Comparison of ENCODE assay signal across 14 cellular contexts in genomic region chr20:62374431-62375152, GRCh38. TPM values are rescaled to one million over a fixed set of nuclear protein-coding genes. Genes with fewer than 3 reads are reported as not detected.
DNase-seq lines count a peak whose midpoint lies in the region; FAIRE-seq and TF ChIP-seq lines count a peak whose summit lies in the region.
"Had no signal": no experiment of that assay in that cellular context is flagged by ENCODE, and none has a peak within 500 bp of the region (broad histone marks: within the 10 kb centered on the region; RNA-seq: fewer than 3 reads in every experiment).

No MANE protein-coding gene starts in this region.

- TF ChIP-seq CTCF in H1 (IDR thresholded peaks at IDR 0.05; ENCODE audit: control extremely low read depth in 1 of 3, insufficient read depth in 1 of 3, low read depth in 1 of 3, low read length in 3 of 3) (no peak), parathyroid adenoma (IDR thresholded peaks at IDR 0.05) (no peak), testis (IDR thresholded peaks at IDR 0.05) (no peak)

- no peaks in the 10 kb centered on the region for H4K20me1 ChIP-seq in BLaER1
- no peaks in the 10 kb centered on the region for H4K20me1 ChIP-seq in H1 (replicated peaks in 1 of 2; ENCODE audit: control insufficient read depth in 1 of 2, insufficient read depth in 2 of 2, low read length in 2 of 2)

- H4K91ac ChIP-seq in H1 (replicated peaks; ENCODE audit: insufficient read length, low read length), result peak overlapping the region; percentile 91

- H2AFZ ChIP-seq in H1 (ENCODE audit: low read length) (no peak overlapping the region), parathyroid adenoma (peak overlapping the region; percentile 39)

- TF ChIP-seq RAD21 in H1 (IDR thresholded peaks at IDR 0.05 in 1 of 2, conservative IDR thresholded peaks at IDR 0.05 in 1 of 2; ENCODE audit: low read depth in 2 of 2, low read length in 2 of 2), result no peak

- peak overlapping the region; percentile 75 for H2BK15ac ChIP-seq in H1 (ENCODE audit: low read length)

- intact Hi-C loops in testis (cut with DNase I; ENCODE audit: low total_unique reads), result no loop called here

- H3K4me1 ChIP-seq in BLaER1 (peaks cover 40% of the 10 kb centered on the region), H1 (replicated peaks in 1 of 4; ENCODE audit: control insufficient read depth in 3 of 4, insufficient read depth in 4 of 4, low read length in 3 of 4) (peaks cover 4 to 39% (median 36%) of the 10 kb centered on the region in 4 experiments), parathyroid adenoma (peaks cover 16% of the 10 kb centered on the region), testis (peaks cover 68% of the 10 kb centered on the region)

- DNase-seq in LHCN-M2 (ENCODE audit: low read depth), result peak; percentile 54
- DNase-seq in H1 (ENCODE audit: low read depth in 1 of 2, low spot score in 2 of 2), result no peak
- DNase-seq in testis, result no peak
- no peak for DNase-seq in NCI-H1105 treated with DMSO at 0.1 percent for 48 hours (lab: John Stamatoyannopoulos, UW)
- DNase-seq in NK-92 (lab: John Stamatoyannopoulos, UW; ENCODE audit: unreplicated experiment), result no peak
- DNase-seq in RKO (ENCODE audit: low spot score), result no peak
- DNase-seq: NCI-H1930 had no signal

- peak overlapping the region; percentile 64 for H2BK120ac ChIP-seq in H1 (replicated peaks; ENCODE audit: low read depth, low read length)

- no peaks in the 10 kb centered on the region for H3K79me2 ChIP-seq in H1 (ENCODE audit: control insufficient read depth in 1 of 2, insufficient read depth in 2 of 2, low read length in 2 of 2)
- H3K79me2 ChIP-seq in parathyroid adenoma, result no peaks in the 10 kb centered on the region

- WGBS in H1 (ENCODE audit: extremely low coverage in 1 of 2, insufficient coverage in 1 of 2, insufficient read length in 1 of 2, insufficient replicate concordance in 2 of 2, low coverage in 1 of 2, low lambda C conversion rate in 2 of 2, missing lambda C conversion rate in 1 of 2), 2 experiments, result 85% methylated on average over 21 of the region's 21 CpGs; no CpG with 5 or more reads in 1 of the 2 experiments
- WGBS in testis, 2 donors, result 54 to 82% methylated on average over 8 to 21 of the region's 21 CpGs

- H4K5ac ChIP-seq in H1 (ENCODE audit: insufficient read length, low read depth, low read length), result peak overlapping the region; percentile 3

- no peaks in the 10 kb centered on the region; the same call in 1 of the 2 replicates for H3K79me1 ChIP-seq in H1 (ENCODE audit: low read depth, low read length)

- H3K9me3 ChIP-seq in BLaER1 (peaks cover 19% of the 10 kb centered on the region), H1 (ENCODE audit: insufficient read depth in 2 of 2, low read depth in 1 of 2, low read length in 1 of 2) (no peaks in the 10 kb centered on the region), parathyroid adenoma (ENCODE audit: control insufficient read depth, low read length) (no peaks in the 10 kb centered on the region), testis (no peaks in the 10 kb centered on the region)

- H3K23me2 ChIP-seq in H1 (ENCODE audit: low read depth, low read length), result no peaks in the 10 kb centered on the region

- CTCF ChIA-PET in H1 (lab: Charles Lee; ENCODE audit: partially characterized antibody), result interaction anchor here (0.6 to 14.1 kb wide), 14 partner anchors 8 to 93 kb away, joined by 3 to 212 read pairs (median 4); partner anchors contain the start of gene LAMA5

- H2BK20ac ChIP-seq in H1 (ENCODE audit: low read length), result peak overlapping the region; percentile 95; the same call in 1 of the 2 replicates

- TF ChIP-seq POLR2A in H1 (IDR thresholded peaks at IDR 0.05; ENCODE audit: control extremely low read depth in 1 of 2, low read depth in 2 of 2, low read length in 2 of 2), result peak in 1 of 2 experiments; percentile 27; a peak in 1 of 3 replicates
- TF ChIP-seq POLR2A in testis (IDR thresholded peaks at IDR 0.05), result no peak

- H3K27ac ChIP-seq in BLaER1 (peak overlapping the region; percentile 44; the same call in 1 of the 2 replicates), H1 (ENCODE audit: low read depth, low read length) (no peak overlapping the region), parathyroid adenoma (no peak overlapping the region), testis (no peak overlapping the region)

- no peak overlapping the region for H3K56ac ChIP-seq in H1 (replicated peaks; ENCODE audit: insufficient read length, low read depth, low read length)

- no peak overlapping the region for H3K4me3 ChIP-seq in BLaER1
- no peak overlapping the region for H3K4me3 ChIP-seq in H1 (ENCODE audit: extremely low read depth in 1 of 4, insufficient read depth in 2 of 4, low read depth in 3 of 4, low read length in 4 of 4)
- no peak overlapping the region for H3K4me3 ChIP-seq in parathyroid adenoma (ENCODE audit: low read depth, low read length)
- no peak overlapping the region for H3K4me3 ChIP-seq in testis

- peak overlapping the region; percentile 60 for H3K4ac ChIP-seq in H1 (replicated peaks; ENCODE audit: insufficient read length, low read depth, low read length)

- no peak overlapping the region for H3K14ac ChIP-seq in H1 (ENCODE audit: insufficient read length)

- peaks cover 6% of the 10 kb centered on the region for H3K27me3 ChIP-seq in BLaER1
- no peaks in the 10 kb centered on the region for H3K27me3 ChIP-seq in H1 (replicated peaks in 1 of 4; ENCODE audit: control insufficient read depth in 3 of 4, extremely low read depth in 1 of 4, insufficient read depth in 3 of 4, low read length in 3 of 4)
- no peaks in the 10 kb centered on the region for H3K27me3 ChIP-seq in parathyroid adenoma (ENCODE audit: control insufficient read depth, insufficient read depth, low read length)
- H3K27me3 ChIP-seq in testis, result no peaks in the 10 kb centered on the region

- peak overlapping the region; percentile 87 for H3K18ac ChIP-seq in H1 (ENCODE audit: extremely low read depth, low read length)

- H3K9ac ChIP-seq in BLaER1, result 0 out of 2 replicates have a peak overlapping the region, but pooled peaks have one; percentile 36
- no peak overlapping the region for H3K9ac ChIP-seq in H1 (replicated peaks in 1 of 4; ENCODE audit: extremely low read depth in 1 of 4, low read depth in 3 of 4, low read length in 3 of 4)
- no peak overlapping the region for H3K9ac ChIP-seq in parathyroid adenoma

- no peak overlapping the region; the same call in 1 of the 2 replicates for H4K8ac ChIP-seq in H1 (ENCODE audit: extremely low read depth, insufficient read depth, low read length)

- no peak for TF ChIP-seq EP300 in H1 (IDR thresholded peaks at IDR 0.05; ENCODE audit: borderline replicate concordance in 1 of 2, low read depth in 2 of 2, low read length in 2 of 2)

- peak overlapping the region; percentile 80 for H2BK5ac ChIP-seq in H1 (ENCODE audit: low read depth, low read length)

- no peak overlapping the region for H3K23ac ChIP-seq in H1 (ENCODE audit: insufficient read length)

- peak overlapping the region; percentile 60; the same call in 1 of the 2 replicates for H2BK12ac ChIP-seq in H1 (ENCODE audit: low read depth, low read length)

- no peak for FAIRE-seq in H1 (lab: Jason Lieb, UNC)
- FAIRE-seq: endothelial cell of umbilical vein, urothelium cell line had no signal

- POLR2A ChIA-PET in H1 (lab: Charles Lee; ENCODE audit: partially characterized antibody), result interaction anchor here (0.8 to 10.7 kb wide), 18 partner anchors 9 to 72 kb away, joined by 3 to 213 read pairs (median 5); partner anchors contain the start of genes ADRM1, LAMA5 and RPS21

- H3K4me2 ChIP-seq in BLaER1 (peak overlapping the region; percentile 58), H1 (ENCODE audit: insufficient read depth in 1 of 2, low read depth in 2 of 2, low read length in 2 of 2) (no peak overlapping the region), parathyroid adenoma (ENCODE audit: low read length) (no peak overlapping the region)

- no peak overlapping the region for H2AK5ac ChIP-seq in H1 (ENCODE audit: low read depth, low read length)

- no peaks in the 10 kb centered on the region; the same call in 1 of the 2 replicates for H3K36me3 ChIP-seq in BLaER1
- no peaks in the 10 kb centered on the region; a peak in 1 of 8 replicates for H3K36me3 ChIP-seq in H1 (ENCODE audit: control insufficient read depth in 2 of 4, insufficient read depth in 4 of 4, low read length in 3 of 4)
- no peaks in the 10 kb centered on the region for H3K36me3 ChIP-seq in parathyroid adenoma (ENCODE audit: control insufficient read depth, insufficient read depth, low read length)
- H3K36me3 ChIP-seq in testis (ENCODE audit: low read depth, missing control alignments), result no peaks in the 10 kb centered on the region

RNA-seq across cellular contexts. Expression of gene LAMA5, which starts 7.5 kb away (rescaled TPM):
- total RNA-seq in LHCN-M2 (2014; rRNA removed) (7.2 and 29.2 TPM in 2 replicates), testis (100 to 1,000 TPM; 121 to 144 TPM)
- polyA plus RNA-seq in LHCN-M2 (2012), result 1.5 TPM
- total RNA-seq in H1 (2021; fragmentation: NEBNext Ultra II Directional; extraction: Animal tissue kit (Norgen Biotek cat#: 25700)), result 210 and 225 TPM in 2 replicates
- polyA plus RNA-seq in H1 (2011; rRNA removed) (34.4 and 90.7 TPM in 2 replicates), testis (ENCODE audit: insufficient read depth, low read depth, low replicate concordance) (33.2 TPM)
- 57.6 TPM for polyA plus RNA-seq in H1 (2011; cell fraction: cytosol; rRNA removed)
- polyA plus RNA-seq in H1 (2011; cell fraction: nucleus; rRNA removed), result 648 TPM
- polyA plus RNA-seq in H1 (2012, experiment 1 of 2), result 136 to 235 TPM (median 223 TPM) in 4 replicates
- polyA plus RNA-seq in H1 (2012, experiment 2 of 2), result 130 TPM
- 107 TPM for polyA plus RNA-seq in H1 (2013, experiment 1 of 2)
- polyA plus RNA-seq in H1 (2013, experiment 2 of 2), result 82.4 TPM
- 24.2 and 31.4 TPM in 2 replicates for polyA minus RNA-seq in H1 (2011; rRNA and poly(A)+ RNA removed)
- 70.1 TPM for polyA minus RNA-seq in H1 (2011; cell fraction: cytosol; rRNA and poly(A)+ RNA removed)
- 212 TPM for polyA minus RNA-seq in H1 (2011; cell fraction: nucleus; rRNA and poly(A)+ RNA removed)
- polyA plus RNA-seq: CD14-positive monocyte had no signal

RNA-seq across cellular contexts. Expression of gene RPS21, which starts 12.3 kb away (rescaled TPM):
- total RNA-seq in LHCN-M2 (2014; rRNA removed), result 1,447 and 2,174 TPM in 2 replicates
- polyA plus RNA-seq in LHCN-M2 (2012), result 3,622 TPM
- total RNA-seq in H1 (2021; fragmentation: NEBNext Ultra II Directional; extraction: Animal tissue kit (Norgen Biotek cat#: 25700)), result 1,787 and 1,829 TPM in 2 replicates
- 7,219 and 8,331 TPM in 2 replicates for polyA plus RNA-seq in H1 (2011; rRNA removed)
- 7,720 TPM for polyA plus RNA-seq in H1 (2011; cell fraction: cytosol; rRNA removed)
- 4,705 TPM for polyA plus RNA-seq in H1 (2011; cell fraction: nucleus; rRNA removed)
- 4,429 to 5,604 TPM (median 4,871 TPM) in 4 replicates for polyA plus RNA-seq in H1 (2012, experiment 1 of 2)
- 4,124 TPM for polyA plus RNA-seq in H1 (2012, experiment 2 of 2)
- 4,907 TPM for polyA plus RNA-seq in H1 (2013, experiment 1 of 2)
- 4,204 TPM for polyA plus RNA-seq in H1 (2013, experiment 2 of 2)
- 654 and 663 TPM in 2 replicates for polyA minus RNA-seq in H1 (2011; rRNA and poly(A)+ RNA removed)
- 718 TPM for polyA minus RNA-seq in H1 (2011; cell fraction: cytosol; rRNA and poly(A)+ RNA removed)
- 1,108 TPM for polyA minus RNA-seq in H1 (2011; cell fraction: nucleus; rRNA and poly(A)+ RNA removed)
- 1,000 to 10,000 TPM in 1 of 2 donors, 100 to 1,000 TPM in 1; 548 to 1,387 TPM for total RNA-seq in testis
- polyA plus RNA-seq in testis (ENCODE audit: insufficient read depth, low read depth, low replicate concordance), result 1,052 TPM

RNA-seq across cellular contexts. Expression of gene CABLES2, which starts 32.5 kb away (rescaled TPM):
- total RNA-seq in LHCN-M2 (2014; rRNA removed) (7.0 and 7.2 TPM in 2 replicates), testis (10 to 100 TPM; 51.0 to 58.6 TPM)
- 4.9 TPM for polyA plus RNA-seq in LHCN-M2 (2012)
- total RNA-seq in H1 (2021; fragmentation: NEBNext Ultra II Directional; extraction: Animal tissue kit (Norgen Biotek cat#: 25700)), result 8.0 TPM in 2 replicates
- polyA plus RNA-seq in H1 (2011; rRNA removed) (8.8 and 10.5 TPM in 2 replicates), testis (ENCODE audit: insufficient read depth, low read depth, low replicate concordance) (83.0 TPM)
- polyA plus RNA-seq in H1 (2011; cell fraction: cytosol; rRNA removed), result 6.5 TPM
- 9.7 TPM for polyA plus RNA-seq in H1 (2011; cell fraction: nucleus; rRNA removed)
- polyA plus RNA-seq in H1 (2012, experiment 1 of 2), result 8.2 to 10.9 TPM (median 9.6 TPM) in 4 replicates
- polyA plus RNA-seq in H1 (2012, experiment 2 of 2), result 7.4 TPM
- polyA plus RNA-seq in H1 (2013, experiment 1 of 2), result 5.3 TPM
- polyA plus RNA-seq in H1 (2013, experiment 2 of 2), result 5.6 TPM
- 5.2 and 5.7 TPM in 2 replicates for polyA minus RNA-seq in H1 (2011; rRNA and poly(A)+ RNA removed)
- 7.8 TPM for polyA minus RNA-seq in H1 (2011; cell fraction: cytosol; rRNA and poly(A)+ RNA removed)
- 4.3 TPM for polyA minus RNA-seq in H1 (2011; cell fraction: nucleus; rRNA and poly(A)+ RNA removed)

RNA-seq across cellular contexts. Expression of gene RBBP8NL, which starts 52.7 kb away (rescaled TPM):
- total RNA-seq in LHCN-M2 (2014; rRNA removed) (not detected in 2 replicates), testis (1 to 10 TPM in 1 of 2 donors, under 1 TPM in 1; 0.81 to 1.3 TPM)
- polyA plus RNA-seq in LHCN-M2 (2012), result not detected
- 0.43 and 0.59 TPM in 2 replicates for total RNA-seq in H1 (2021; fragmentation: NEBNext Ultra II Directional; extraction: Animal tissue kit (Norgen Biotek cat#: 25700))
- polyA plus RNA-seq in H1 (2011; rRNA removed) (0.48 and 0.88 TPM in 2 replicates), testis (ENCODE audit: insufficient read depth, low read depth, low replicate concordance) (2.8 TPM)
- 0.75 TPM for polyA plus RNA-seq in H1 (2011; cell fraction: cytosol; rRNA removed)
- 1.4 TPM for polyA plus RNA-seq in H1 (2011; cell fraction: nucleus; rRNA removed)
- polyA plus RNA-seq in H1 (2012, experiment 1 of 2), result 0.55 to 1.1 TPM (median 0.65 TPM) in 4 replicates
- 0.46 TPM for polyA plus RNA-seq in H1 (2012, experiment 2 of 2)
- polyA plus RNA-seq in H1 (2013, experiment 1 of 2), result 0.71 TPM
- 0.63 TPM for polyA plus RNA-seq in H1 (2013, experiment 2 of 2)
- polyA minus RNA-seq in H1 (2011; rRNA and poly(A)+ RNA removed), result 0.09 and 0.20 TPM in 2 replicates
- 1.4 TPM for polyA minus RNA-seq in H1 (2011; cell fraction: cytosol; rRNA and poly(A)+ RNA removed)
- polyA minus RNA-seq in H1 (2011; cell fraction: nucleus; rRNA and poly(A)+ RNA removed), result 1.9 TPM
- total RNA-seq: activated T-helper 1 cell treated with anti-CD3 and anti-CD28 coated beads, Interleukin-12 subunit alpha, Interleukin-12 subunit beta, Interleukin-2, Interleukin-4 antibody, amounts not matched to agents 30 ng/mL and 10 ng/mL and 1 ng/mL, durations not matched to agents 14 hours and 24 hours and 36 hours; endothelial cell of umbilical vein; Right ventricle myocardium inferior had no signal
- polyA plus RNA-seq: CD14-positive monocyte, endothelial cell of umbilical vein had no signal
